23 cellular contexts compared by ENCODE assay signal in genomic region chr14:22769369-22769768, GRCh38. TPM values are rescaled to one million over a fixed set of nuclear protein-coding genes. Genes with fewer than 3 reads are reported as not detected.
DNase-seq lines count a peak whose midpoint lies in the region; ATAC-seq and TF ChIP-seq lines count a peak whose summit lies in the region.
"Had no signal": no experiment of that assay in that cellular context is flagged by ENCODE, and none has a peak within 500 bp of the region (broad histone marks: within the 10 kb centered on the region; RNA-seq: fewer than 3 reads in every experiment).

No MANE protein-coding gene starts in this region.

- peaks cover 11% of the 10 kb centered on the region for H4K20me1 ChIP-seq in OCI-LY7 (ENCODE audit: insufficient read depth, low read length)

- peaks cover 37% of the 10 kb centered on the region for H3K79me2 ChIP-seq in OCI-LY7 (ENCODE audit: insufficient read depth, low read depth, low read length)

- BruUV-seq in Caco-2 (replicated peaks; lab: Mats Ljungman, UMichigan) (no TSS peak), OCI-LY7 (replicated peaks; lab: Mats Ljungman, UMichigan) (no TSS peak)

- H3K36me3 ChIP-seq in Caco-2 (ENCODE audit: control insufficient read depth, insufficient read depth, low read length): peaks cover 10% of the 10 kb centered on the region
- peaks cover 70% of the 10 kb centered on the region for H3K36me3 ChIP-seq in OCI-LY7 (ENCODE audit: insufficient read depth, low read length)

- no peak for ATAC-seq in activated naive CD8-positive, alpha-beta T cell treated with anti-CD3 and anti-CD28 coated beads, Interleukin-2, amount 50 U/mL, for 24 hours
- ATAC-seq in HG02852 (IDR thresholded peaks at IDR 0.05; ENCODE audit: unreplicated experiment): no peak
- ATAC-seq: activated CD4-positive, CD25-positive, alpha-beta regulatory T cell treated with anti-CD3 and anti-CD28 coated beads, Interleukin-2, amount 50 U/mL, for 24 hours; activated CD8-positive, alpha-beta memory T cell treated with anti-CD3 and anti-CD28 coated beads, Interleukin-2, amount 10 ng/mL, durations not matched to agents 7 days and 5 days; stimulated activated naive CD8-positive, alpha-beta T cell treated with anti-CD3 and anti-CD28 coated beads, Interleukin-15, amount 100 ng/mL, for 72 hours had no signal

- no peak overlapping the region for H3K4me3 ChIP-seq in Caco-2 (ENCODE audit: low read depth, low read length)
- no peak overlapping the region for H3K4me3 ChIP-seq in OCI-LY7 (ENCODE audit: low read depth, low read length, poor library complexity, severe bottlenecking)
- H3K4me3 ChIP-seq: BLaER1 treated with 17β-estradiol and CSF1 and Interleukin-3, amounts not matched to agents 10 nM and 100 nM; transverse colon had no signal

- H3K9me2 ChIP-seq in OCI-LY7 (ENCODE audit: insufficient read depth, low read length): no peaks in the 10 kb centered on the region

- intact Hi-C loops in Caco-2 (cut with micrococcal nuclease; ENCODE audit: unreplicated experiment): no loop called here
- intact Hi-C loops in OCI-LY7 (cut with micrococcal nuclease; ENCODE audit: unreplicated experiment): loop anchor here (5.0 kb wide), 1 partner anchor 57 kb away; no protein-coding TSS in a partner anchor

- no peak overlapping the region for H3K4me2 ChIP-seq in OCI-LY7 (ENCODE audit: low read length)

- no peaks in the 10 kb centered on the region for H3K27me3 ChIP-seq in Caco-2 (replicated peaks; ENCODE audit: control insufficient read depth, insufficient read depth, low read length)
- H3K27me3 ChIP-seq: BLaER1 treated with 17β-estradiol and CSF1 and Interleukin-3, amounts not matched to agents 10 nM and 100 nM; brain microvascular endothelial cell; transverse colon had no signal

- peaks cover 50% of the 10 kb centered on the region for H3K36me3 Mint-ChIP-seq in T-helper 1 cell treated with Interleukin-12 subunit alpha and Interleukin-12 subunit beta and Interleukin-4 antibody, amounts not matched to agents 30 μg/mL and 1 μg/mL, for 36 hours (ENCODE audit: low read depth)
- H3K36me3 Mint-ChIP-seq in Caco-2 (ENCODE audit: insufficient read depth, unreplicated experiment): peaks cover 88% of the 10 kb centered on the region
- peaks cover 59% of the 10 kb centered on the region for H3K36me3 Mint-ChIP-seq in activated naive CD8-positive, alpha-beta T cell treated with anti-CD3 and anti-CD28 coated beads, Interleukin-2, amount 50 U/mL, for 24 hours (ENCODE audit: low read depth)
- peaks cover 50% of the 10 kb centered on the region for H3K36me3 Mint-ChIP-seq in nephron (ENCODE audit: low read depth)

- POLR2A ChIA-PET in Caco-2 (lab: Charles Lee) (no interaction called here), OCI-LY7 (lab: Charles Lee) (interaction anchor here (0.9 kb wide), 1 partner anchor 22 kb away, joined by 4 read pairs; no protein-coding TSS in a partner anchor)

- CTCF ChIA-PET in Caco-2 (lab: Charles Lee) (interaction anchor here (1.3 kb wide), 1 partner anchor 199 kb away, joined by 3 read pairs; no protein-coding TSS in a partner anchor), OCI-LY7 (lab: Charles Lee; ENCODE audit: unreplicated experiment) (interaction anchor here (0.6 kb wide), 1 partner anchor 205 kb away, joined by 3 read pairs; no protein-coding TSS in a partner anchor)

- no peaks in the 10 kb centered on the region for H3K4me1 ChIP-seq in Caco-2
- H3K4me1 ChIP-seq in OCI-LY7 (ENCODE audit: insufficient read depth, low read length, poor library complexity, severe bottlenecking): peaks cover 28% of the 10 kb centered on the region

- no peak for TF ChIP-seq CTCF in Caco-2 (IDR thresholded peaks at IDR 0.05; ENCODE audit: insufficient read depth in 1 of 2, low read depth in 1 of 2, low read length in 1 of 2, severe bottlenecking in 1 of 2, unreplicated experiment in 1 of 2)
- no peak for TF ChIP-seq CTCF in nephron (IDR thresholded peaks at IDR 0.05; ENCODE audit: unreplicated experiment in 3 of 3)
- no peak for TF ChIP-seq CTCF in OCI-LY7 (conservative IDR thresholded peaks at IDR 0.05; ENCODE audit: low read length)

- H3K27ac ChIP-seq in OCI-LY7 (ENCODE audit: low read depth, low read length, poor library complexity, severe bottlenecking): no peak overlapping the region
- H3K27ac ChIP-seq: 22Rv1, brain microvascular endothelial cell, transverse colon had no signal

- DNase-seq in T-helper 1 cell: no peak
- DNase-seq in Caco-2: no peak
- DNase-seq in activated naive CD8-positive, alpha-beta T cell treated with anti-CD3 and anti-CD28 coated beads, Interleukin-2, amount 50 U/mL, for 24 hours: no peak
- no peak for DNase-seq in AG08395 (ENCODE audit: low spot score)
- no peak for DNase-seq in OCI-LY7 (ENCODE audit: low spot score)
- DNase-seq: activated CD8-positive, alpha-beta memory T cell treated with anti-CD3 and anti-CD28 coated beads, Interleukin-2, amount 10 ng/mL, durations not matched to agents 7 days and 5 days; activated naive CD4-positive, alpha-beta T cell; brain microvascular endothelial cell; DMS53; KG1; MV-4-11; NCI-H2029; NCI-H446 treated with DMSO at 0.1 percent for 48 hours; NK-92 treated with Interleukin-12 subunit alpha and Interleukin-12 subunit beta, amount 100 ng/mL, for 24 hours; stimulated activated CD4-positive, alpha-beta T cell treated with anti-CD3 and anti-CD28 coated beads, Interleukin-2, amount 100 ng/mL, for 24 hours; stimulated activated naive CD8-positive, alpha-beta T cell treated with anti-CD3 and anti-CD28 coated beads, Interleukin-15, amount 100 ng/mL, for 72 hours; transverse colon had no signal

- H3K9me3 Mint-ChIP-seq in T-helper 1 cell treated with Interleukin-12 subunit alpha and Interleukin-12 subunit beta and Interleukin-4 antibody, amounts not matched to agents 30 μg/mL and 1 μg/mL, for 36 hours: peaks cover 3% of the 10 kb centered on the region
- H3K9me3 Mint-ChIP-seq in Caco-2 (ENCODE audit: unreplicated experiment) (no peaks in the 10 kb centered on the region), nephron (peaks cover 7% of the 10 kb centered on the region)
- no peaks in the 10 kb centered on the region for H3K9me3 Mint-ChIP-seq in activated naive CD8-positive, alpha-beta T cell treated with anti-CD3 and anti-CD28 coated beads, Interleukin-2, amount 50 U/mL, for 24 hours
- H3K9me3 Mint-ChIP-seq: stimulated activated naive CD8-positive, alpha-beta T cell treated with anti-CD3 and anti-CD28 coated beads, Interleukin-15, amount 100 ng/mL, for 72 hours had no signal

- H3K27ac Mint-ChIP-seq in T-helper 1 cell treated with Interleukin-12 subunit alpha and Interleukin-12 subunit beta and Interleukin-4 antibody, amounts not matched to agents 30 μg/mL and 1 μg/mL, for 36 hours: peak overlapping the region; percentile 43
- peak overlapping the region; percentile 9 for H3K27ac Mint-ChIP-seq in Caco-2 (ENCODE audit: unreplicated experiment)
- peak overlapping the region; percentile 4 for H3K27ac Mint-ChIP-seq in activated naive CD8-positive, alpha-beta T cell treated with anti-CD3 and anti-CD28 coated beads, Interleukin-2, amount 50 U/mL, for 24 hours
- H3K27ac Mint-ChIP-seq in nephron: no peak overlapping the region

- H3K4me3 Mint-ChIP-seq in T-helper 1 cell treated with Interleukin-12 subunit alpha and Interleukin-12 subunit beta and Interleukin-4 antibody, amounts not matched to agents 30 μg/mL and 1 μg/mL, for 36 hours: peak overlapping the region; percentile 47
- no peak overlapping the region for H3K4me3 Mint-ChIP-seq in Caco-2 (ENCODE audit: unreplicated experiment)
- H3K4me3 Mint-ChIP-seq in activated naive CD8-positive, alpha-beta T cell treated with anti-CD3 and anti-CD28 coated beads, Interleukin-2, amount 50 U/mL, for 24 hours: peak overlapping the region; percentile 15
- peak overlapping the region; percentile 66 to 85 (median 75) for H3K4me3 Mint-ChIP-seq in nephron
- H3K4me3 Mint-ChIP-seq: stimulated activated naive CD8-positive, alpha-beta T cell treated with anti-CD3 and anti-CD28 coated beads, Interleukin-15, amount 100 ng/mL, for 72 hours had no signal

- no peaks in the 10 kb centered on the region for H3K27me3 Mint-ChIP-seq in T-helper 1 cell treated with Interleukin-12 subunit alpha and Interleukin-12 subunit beta and Interleukin-4 antibody, amounts not matched to agents 30 μg/mL and 1 μg/mL, for 36 hours (ENCODE audit: low read depth)
- H3K27me3 Mint-ChIP-seq in Caco-2 (ENCODE audit: insufficient read depth, unreplicated experiment) (no peaks in the 10 kb centered on the region), nephron (ENCODE audit: low read depth) (no peaks in the 10 kb centered on the region)
- no peaks in the 10 kb centered on the region for H3K27me3 Mint-ChIP-seq in activated naive CD8-positive, alpha-beta T cell treated with anti-CD3 and anti-CD28 coated beads, Interleukin-2, amount 50 U/mL, for 24 hours
- H3K27me3 Mint-ChIP-seq: activated CD8-positive, alpha-beta memory T cell treated with anti-CD3 and anti-CD28 coated beads, Interleukin-2, amount 10 ng/mL, durations not matched to agents 7 days and 5 days; stimulated activated naive CD8-positive, alpha-beta T cell treated with anti-CD3 and anti-CD28 coated beads, Interleukin-15, amount 100 ng/mL, for 72 hours had no signal

- H3K9me3 ChIP-seq in Caco-2 (no peaks in the 10 kb centered on the region), OCI-LY7 (ENCODE audit: low read length) (no peaks in the 10 kb centered on the region)
- H3K9me3 ChIP-seq: BLaER1 treated with 17β-estradiol and CSF1 and Interleukin-3, amounts not matched to agents 10 nM and 100 nM; transverse colon had no signal

- H3K4me1 Mint-ChIP-seq in T-helper 1 cell treated with Interleukin-12 subunit alpha and Interleukin-12 subunit beta and Interleukin-4 antibody, amounts not matched to agents 30 μg/mL and 1 μg/mL, for 36 hours (ENCODE audit: low read depth): peaks cover 37% of the 10 kb centered on the region
- H3K4me1 Mint-ChIP-seq in Caco-2 (ENCODE audit: low read depth, unreplicated experiment) (peaks cover 34% of the 10 kb centered on the region), nephron (peaks cover 32% of the 10 kb centered on the region)
- H3K4me1 Mint-ChIP-seq in activated naive CD8-positive, alpha-beta T cell treated with anti-CD3 and anti-CD28 coated beads, Interleukin-2, amount 50 U/mL, for 24 hours: peaks cover 35% of the 10 kb centered on the region

- H2AFZ ChIP-seq in OCI-LY7 (ENCODE audit: low read length): no peak overlapping the region

RNA-seq across cellular contexts. Expression of gene OXA1L, which starts 2.9 kb away (rescaled TPM):
- total RNA-seq in Caco-2 (2022): 110 and 116 TPM in 2 replicates
- 128 and 153 TPM in 2 replicates for total RNA-seq in OCI-LY7 (2014; rRNA removed; shearing (Covaris generic))
- 141 and 150 TPM in 2 replicates for total RNA-seq in OCI-LY7 (2022)

RNA-seq across cellular contexts. Expression of gene SLC7A7, which starts 45.9 kb away (rescaled TPM):
- 380 and 443 TPM in 2 replicates for total RNA-seq in Caco-2 (2022)
- 30.6 and 32.7 TPM in 2 replicates for total RNA-seq in OCI-LY7 (2014; rRNA removed; shearing (Covaris generic))
- 50.0 and 59.2 TPM in 2 replicates for total RNA-seq in OCI-LY7 (2022)

Comparison
In these comparisons a context has a peak if more than half of its experiments do, and no peak if none do; other contexts are left out.
1. H3K27ac Mint-ChIP-seq: peak in T-helper 1 cell treated with Interleukin-12 subunit alpha and Interleukin-12 subunit beta and Interleukin-4 antibody, amounts not matched to agents 30 μg/mL and 1 μg/mL, for 36 hours (single experiment), Caco-2 (single experiment) and activated naive CD8-positive, alpha-beta T cell treated with anti-CD3 and anti-CD28 coated beads, Interleukin-2, amount 50 U/mL, for 24 hours (single experiment); none in nephron (0 of 3).